10 cellular contexts compared by ENCODE assay signal in the genomic region with DNA sequence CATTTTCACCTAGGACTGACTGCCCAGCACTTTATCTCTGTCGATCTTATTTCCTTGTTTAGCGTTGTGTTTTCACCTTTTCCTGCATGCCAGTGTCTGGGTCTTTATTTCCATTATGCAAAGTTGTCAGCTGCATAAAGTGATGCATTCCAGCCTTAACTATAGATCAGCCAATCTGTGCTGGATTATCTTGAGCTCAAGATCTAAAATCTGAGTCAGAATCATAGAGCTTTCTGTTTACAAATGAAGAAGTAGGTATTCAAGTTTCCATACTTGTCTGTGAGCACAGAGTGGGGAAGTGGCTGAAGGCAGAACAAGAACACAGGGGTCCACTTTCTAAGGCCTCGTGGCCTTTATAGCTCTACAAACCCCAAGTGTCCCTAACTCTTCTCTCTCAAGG.
A peak's percentile ranks its signal among the peaks of the same experiment; 100 is the strongest.
DNase-seq lines count a peak whose midpoint lies in the region; ATAC-seq, FAIRE-seq and TF ChIP-seq lines count a peak whose summit lies in the region.
"Had no signal": no experiment of that assay in that cellular context is flagged by ENCODE, and none has a peak within 500 bp of the region (broad histone marks: within the 10 kb centered on the region; RNA-seq: fewer than 3 reads in every experiment).

No MANE protein-coding gene starts in this region.

- peak; percentile 85 for FAIRE-seq in D721Med (lab: Jason Lieb, UNC)

- H3K27ac Mint-ChIP-seq in activated T-helper 17 cell treated with anti-CD3 and anti-CD28 coated beads, Interleukin-2, amount 50 U/mL, for 72 hours: no peak overlapping the region

- no peaks in the 10 kb centered on the region for H3K27me3 Mint-ChIP-seq in activated T-helper 17 cell treated with anti-CD3 and anti-CD28 coated beads, Interleukin-2, amount 50 U/mL, for 72 hours

- ATAC-seq in GM19023 (IDR thresholded peaks at IDR 0.05; ENCODE audit: unreplicated experiment): peak; percentile 78
- peak; percentile 65 for ATAC-seq in HG03095 (IDR thresholded peaks at IDR 0.05; ENCODE audit: unreplicated experiment)
- ATAC-seq in activated T-helper 17 cell treated with anti-CD3 and anti-CD28 coated beads, Interleukin-2, amount 50 U/mL, for 72 hours (replicated peaks): peak; percentile 34
- ATAC-seq in HG03139 (IDR thresholded peaks at IDR 0.05; ENCODE audit: unreplicated experiment): no peak
- ATAC-seq: left cardiac atrium had no signal

- peaks cover 4% of the 10 kb centered on the region for H3K9me3 Mint-ChIP-seq in activated T-helper 17 cell treated with anti-CD3 and anti-CD28 coated beads, Interleukin-2, amount 50 U/mL, for 72 hours

- H3K4me1 Mint-ChIP-seq in activated T-helper 17 cell treated with anti-CD3 and anti-CD28 coated beads, Interleukin-2, amount 50 U/mL, for 72 hours: peaks cover 9% of the 10 kb centered on the region

- no peak overlapping the region for H3K4me3 Mint-ChIP-seq in activated T-helper 17 cell treated with anti-CD3 and anti-CD28 coated beads, Interleukin-2, amount 50 U/mL, for 72 hours

- no peak for DNase-seq in D721Med (ENCODE audit: insufficient read length, low spot score)
- no peak for DNase-seq in DMS79 (lab: John Stamatoyannopoulos, UW)
- no peak for DNase-seq in SW 1271 (lab: John Stamatoyannopoulos, UW)
- DNase-seq in epidermal melanocyte (ENCODE audit: insufficient read length, low spot score): no peak
- DNase-seq: left cardiac atrium, sigmoid colon had no signal

- no peak for TF ChIP-seq CTCF in D721Med (IDR thresholded peaks at IDR 0.05; ENCODE audit: insufficient read depth, missing control alignments)

- H3K36me3 Mint-ChIP-seq in activated T-helper 17 cell treated with anti-CD3 and anti-CD28 coated beads, Interleukin-2, amount 50 U/mL, for 72 hours (ENCODE audit: low read depth): no peaks in the 10 kb centered on the region
